Comparison of ENCODE assay signal across 1 cellular context in genomic region chr11:65524747-65525658, GRCh38.
TF ChIP-seq lines count a peak whose summit lies in the region.

Gene SCYL1 (plus strand): TSS chr11:65525083. CDS start chr11:65525154, 71 bp downstream.

TF ChIP-seq in HEK293, 187 proteins besides CTCF, POLR2A, EP300 and RAD21 (continued from another document and continues in another):
- peak; percentile 52 for TF ChIP-seq PRDM10 (tag by site-specific recombination; IDR thresholded peaks at IDR 0.05)
- no peak for TF ChIP-seq ZBTB17 (tag by site-specific recombination; IDR thresholded peaks at IDR 0.05)
- peak; percentile 89 for TF ChIP-seq ZBTB8A (tag by site-specific recombination; IDR thresholded peaks at IDR 0.05)
- peak; percentile 24; the same call in 1 of the 2 replicates for TF ChIP-seq ZBTB20 (tag by site-specific recombination; IDR thresholded peaks at IDR 0.05)
- TF ChIP-seq ZNF776 (tag by site-specific recombination; IDR thresholded peaks at IDR 0.05; ENCODE audit: borderline replicate concordance) = no peak
- TF ChIP-seq ZSCAN16 (tag by site-specific recombination; IDR thresholded peaks at IDR 0.05) = no peak
- TF ChIP-seq ZNF362 (tag by site-specific recombination; IDR thresholded peaks at IDR 0.05) = no peak
- no peak for TF ChIP-seq ZNF785 (tag by site-specific recombination; IDR thresholded peaks at IDR 0.05)
- no peak for TF ChIP-seq ZNF211 (tag by site-specific recombination; IDR thresholded peaks at IDR 0.05; ENCODE audit: low read depth)
- no peak for TF ChIP-seq ZNF416 (tag by site-specific recombination; IDR thresholded peaks at IDR 0.05)
- TF ChIP-seq PRDM1 (tag by site-specific recombination; IDR thresholded peaks at IDR 0.05) = no peak
- TF ChIP-seq ZNF48 (tag by site-specific recombination; IDR thresholded peaks at IDR 0.05) = no peak
- TF ChIP-seq GLIS1 (tag by site-specific recombination; IDR thresholded peaks at IDR 0.05) = no peak
- peak; percentile 83 for TF ChIP-seq ZBTB48 (tag by site-specific recombination; IDR thresholded peaks at IDR 0.05)
- no peak for TF ChIP-seq ZNF426 (tag by site-specific recombination; IDR thresholded peaks at IDR 0.05)
- TF ChIP-seq HIC1 (tag by site-specific recombination; IDR thresholded peaks at IDR 0.05) = peak; percentile 63; the same call in 1 of the 2 replicates
- TF ChIP-seq ELK4 (IDR thresholded peaks at IDR 0.05; ENCODE audit: borderline replicate concordance, low read depth, low read length) = no peak
- TF ChIP-seq ZNF148 (tag by site-specific recombination; IDR thresholded peaks at IDR 0.05; ENCODE audit: borderline replicate concordance) = no peak
- no peak for TF ChIP-seq ZNF19 (tag by site-specific recombination; IDR thresholded peaks at IDR 0.05; ENCODE audit: low read depth)
- no peak for TF ChIP-seq ZBTB44 (tag by site-specific recombination; IDR thresholded peaks at IDR 0.05)
- TF ChIP-seq ZNF146 (tag by site-specific recombination; IDR thresholded peaks at IDR 0.05) = no peak
- no peak for TF ChIP-seq ATF2 (tag by site-specific recombination; IDR thresholded peaks at IDR 0.05; ENCODE audit: low read depth)
- TF ChIP-seq ZNF2 (tag by site-specific recombination; IDR thresholded peaks at IDR 0.05) = peak; percentile 82
- TF ChIP-seq TRIM28 (IDR thresholded peaks at IDR 0.05; ENCODE audit: borderline replicate concordance, low read length) = no peak
- no peak for TF ChIP-seq ZNF639 (tag by site-specific recombination; IDR thresholded peaks at IDR 0.05)
- TF ChIP-seq ZBTB11 (tag by site-specific recombination; conservative IDR thresholded peaks at IDR 0.05; ENCODE audit: low read depth) = peak; percentile 57
- no peak for TF ChIP-seq ZSCAN23 (tag by site-specific recombination; IDR thresholded peaks at IDR 0.05)
- TF ChIP-seq ZBTB1 (tag by site-specific recombination; IDR thresholded peaks at IDR 0.05) = no peak
- no peak for TF ChIP-seq OSR2 (tag by site-specific recombination; IDR thresholded peaks at IDR 0.05)
- TF ChIP-seq KLF9 (tag by site-specific recombination; IDR thresholded peaks at IDR 0.05; ENCODE audit: low read depth) = peak; percentile 40; the same call in 1 of the 2 replicates
- no peak for TF ChIP-seq ZNF140 (tag by site-specific recombination; IDR thresholded peaks at IDR 0.05)
- no peak for TF ChIP-seq TSHZ1 (tag by site-specific recombination; IDR thresholded peaks at IDR 0.05; ENCODE audit: borderline replicate concordance)
- TF ChIP-seq ZNF571 (tag by site-specific recombination; IDR thresholded peaks at IDR 0.05) = no peak
- no peak for TF ChIP-seq ZNF266 (tag by site-specific recombination; IDR thresholded peaks at IDR 0.05; ENCODE audit: low read depth)
- no peak for TF ChIP-seq OVOL3 (tag by site-specific recombination; IDR thresholded peaks at IDR 0.05)
